In genomic region chr4:6917445-6918241, GRCh38 we compare ENCODE assay signal across 1 cellular context.
TF ChIP-seq lines count a peak whose summit lies in the region.

No MANE protein-coding gene starts in this region.

TF ChIP-seq in IMR-90, 13 proteins besides CTCF, POLR2A, EP300 and RAD21 (continued from another document):
- TF ChIP-seq NFE2L2 (IDR thresholded peaks at IDR 0.05; ENCODE audit: low read depth, low read length), result no peak
TF ChIP-seq in IMR-90: peak in this region for 0.
